11 cellular contexts compared by ENCODE assay signal in genomic region chr17:1376061-1376460, GRCh38. TPM values are rescaled to one million over a fixed set of nuclear protein-coding genes. Genes with fewer than 3 reads are reported as not detected.
DNase-seq lines count a peak whose midpoint lies in the region; ATAC-seq and TF ChIP-seq lines count a peak whose summit lies in the region.
"Had no signal": no experiment of that assay in that cellular context is flagged by ENCODE, and none has a peak within 500 bp of the region (broad histone marks: within the 10 kb centered on the region; RNA-seq: fewer than 3 reads in every experiment).

No MANE protein-coding gene starts in this region.

- H3K27ac ChIP-seq in gastroesophageal sphincter (peak overlapping the region; percentile 48 to 67 (median 52)), esophagus squamous epithelium (peak overlapping the region in 2 of 4 donors; percentile 39 to 40)
- H3K27ac ChIP-seq: thoracic aorta had no signal

- CTCF ChIA-PET in T-cell (lab: Charles Lee), result interaction anchor here in 1 of 2 donors (0.6 to 2.9 kb wide), 5 partner anchors 10 to 257 kb away, joined by 3 to 33 read pairs (median 8); no protein-coding TSS in a partner anchor

- H3K9me3 Mint-ChIP-seq in activated CD4-positive, alpha-beta T cell treated with anti-CD3 and anti-CD28 coated beads, Interleukin-2, amount 10 ng/mL, durations not matched to agents 24 days and 14 days, result no peaks in the 10 kb centered on the region
- H3K9me3 Mint-ChIP-seq in T-cell, result no peaks in the 10 kb centered on the region
- no peaks in the 10 kb centered on the region for H3K9me3 Mint-ChIP-seq in stimulated activated naive CD8-positive, alpha-beta T cell treated with anti-CD3 and anti-CD28 coated beads, Interleukin-15, amount 100 ng/mL, for 72 hours
- H3K9me3 Mint-ChIP-seq: neural crest cell had no signal

- TF ChIP-seq EP300 in gastroesophageal sphincter (IDR thresholded peaks at IDR 0.05), result no peak

- H3K4me3 ChIP-seq in gastroesophageal sphincter, result no peak overlapping the region
- H3K4me3 ChIP-seq in esophagus squamous epithelium, result no peak overlapping the region
- H3K4me3 ChIP-seq: ascending aorta, thoracic aorta had no signal

- peaks cover 0 to 5% of the 10 kb centered on the region in 2 donors for H3K36me3 ChIP-seq in gastroesophageal sphincter
- peaks cover 0 to 39% (median 0%) of the 10 kb centered on the region in 3 donors for H3K36me3 ChIP-seq in esophagus squamous epithelium
- H3K36me3 ChIP-seq: thoracic aorta had no signal

- TF ChIP-seq POLR2A in gastroesophageal sphincter (IDR thresholded peaks at IDR 0.05), result no peak
- TF ChIP-seq POLR2A in esophagus squamous epithelium (IDR thresholded peaks at IDR 0.05), result no peak

- peaks cover 26% of the 10 kb centered on the region for H3K36me3 Mint-ChIP-seq in activated CD4-positive, alpha-beta T cell treated with anti-CD3 and anti-CD28 coated beads, Interleukin-2, amount 10 ng/mL, durations not matched to agents 24 days and 14 days (ENCODE audit: low read depth)
- no peaks in the 10 kb centered on the region for H3K36me3 Mint-ChIP-seq in T-cell

- 20 to 42% methylated on average over 5 of the region's 5 CpGs for WGBS in gastroesophageal sphincter (ENCODE audit: low coverage in 1 of 2), 2 donors
- 28 to 36% methylated on average over 5 of the region's 5 CpGs for WGBS in esophagus squamous epithelium, 2 donors

- H3K27me3 Mint-ChIP-seq in activated CD4-positive, alpha-beta T cell treated with anti-CD3 and anti-CD28 coated beads, Interleukin-2, amount 10 ng/mL, durations not matched to agents 24 days and 14 days, result no peaks in the 10 kb centered on the region
- no peaks in the 10 kb centered on the region for H3K27me3 Mint-ChIP-seq in T-cell
- no peaks in the 10 kb centered on the region for H3K27me3 Mint-ChIP-seq in stimulated activated naive CD8-positive, alpha-beta T cell treated with anti-CD3 and anti-CD28 coated beads, Interleukin-15, amount 100 ng/mL, for 72 hours

- H3K4me1 Mint-ChIP-seq in activated CD4-positive, alpha-beta T cell treated with anti-CD3 and anti-CD28 coated beads, Interleukin-2, amount 10 ng/mL, durations not matched to agents 24 days and 14 days, result peaks cover 66% of the 10 kb centered on the region
- peaks cover 82 to 92% (median 90%) of the 10 kb centered on the region in 3 donors for H3K4me1 Mint-ChIP-seq in T-cell
- peaks cover 90% of the 10 kb centered on the region for H3K4me1 Mint-ChIP-seq in stimulated activated naive CD8-positive, alpha-beta T cell treated with anti-CD3 and anti-CD28 coated beads, Interleukin-15, amount 100 ng/mL, for 72 hours

- DNase-seq in activated CD4-positive, alpha-beta T cell treated with anti-CD3 and anti-CD28 coated beads, Interleukin-2, amount 10 ng/mL, durations not matched to agents 24 days and 14 days, result no peak
- DNase-seq in activated CD4-positive, alpha-beta T cell treated with anti-CD3 and anti-CD28 coated beads for 1 hour, result no peak
- DNase-seq in T-cell (no peak), NCI-H446 (lab: John Stamatoyannopoulos, UW) (no peak), esophagus squamous epithelium (lab: John Stamatoyannopoulos, UW) (no peak)
- no peak for DNase-seq in stimulated activated naive CD8-positive, alpha-beta T cell treated with anti-CD3 and anti-CD28 coated beads, Interleukin-15, amount 100 ng/mL, for 72 hours

- no peaks in the 10 kb centered on the region for H3K27me3 ChIP-seq in gastroesophageal sphincter
- no peaks in the 10 kb centered on the region for H3K27me3 ChIP-seq in esophagus squamous epithelium
- H3K27me3 ChIP-seq: ascending aorta had no signal

- ATAC-seq in T-cell (replicated peaks in 1 of 4) (peak in 1 of 4 experiments; percentile 9), gastroesophageal sphincter (no peak), GM18519 (IDR thresholded peaks at IDR 0.05; ENCODE audit: low FRiP score, unreplicated experiment) (no peak)
- peak; percentile 68 for ATAC-seq in stimulated activated naive CD8-positive, alpha-beta T cell treated with anti-CD3 and anti-CD28 coated beads, Interleukin-15, amount 100 ng/mL, for 72 hours

- POLR2A ChIA-PET in T-cell (lab: Charles Lee), result interaction anchor here (0.6 to 0.7 kb wide), 3 partner anchors 12 to 1098 kb away, joined by 3 to 4 read pairs (median 3); no protein-coding TSS in a partner anchor

- TF ChIP-seq CTCF in gastroesophageal sphincter (IDR thresholded peaks at IDR 0.05) (no peak), esophagus squamous epithelium (IDR thresholded peaks at IDR 0.05) (no peak)

- peaks cover 35 to 100% (median 73%) of the 10 kb centered on the region in 3 donors for H3K4me1 ChIP-seq in gastroesophageal sphincter
- peaks cover 42 to 100% (median 77%) of the 10 kb centered on the region in 3 donors for H3K4me1 ChIP-seq in esophagus squamous epithelium

- peak overlapping the region; percentile 56 for H3K4me3 Mint-ChIP-seq in activated CD4-positive, alpha-beta T cell treated with anti-CD3 and anti-CD28 coated beads, Interleukin-2, amount 10 ng/mL, durations not matched to agents 24 days and 14 days
- H3K4me3 Mint-ChIP-seq in T-cell, result peak overlapping the region; percentile 21 to 65 (median 28)
- peak overlapping the region; percentile 17 to 78 for H3K4me3 Mint-ChIP-seq in stimulated activated naive CD8-positive, alpha-beta T cell treated with anti-CD3 and anti-CD28 coated beads, Interleukin-15, amount 100 ng/mL, for 72 hours
- H3K4me3 Mint-ChIP-seq: neural crest cell had no signal

- peak overlapping the region; percentile 77 for H3K27ac Mint-ChIP-seq in activated CD4-positive, alpha-beta T cell treated with anti-CD3 and anti-CD28 coated beads, Interleukin-2, amount 10 ng/mL, durations not matched to agents 24 days and 14 days
- peak overlapping the region; percentile 73 to 87 for H3K27ac Mint-ChIP-seq in T-cell
- H3K27ac Mint-ChIP-seq in stimulated activated naive CD8-positive, alpha-beta T cell treated with anti-CD3 and anti-CD28 coated beads, Interleukin-15, amount 100 ng/mL, for 72 hours, result peak overlapping the region in 1 of 2 donors; percentile 53

- H3K9me3 ChIP-seq in gastroesophageal sphincter (no peaks in the 10 kb centered on the region), esophagus squamous epithelium (no peaks in the 10 kb centered on the region)
- H3K9me3 ChIP-seq: ascending aorta, thoracic aorta had no signal

- intact Hi-C loops in activated CD4-positive, alpha-beta T cell treated with anti-CD3 and anti-CD28 coated beads, Interleukin-2, amount 10 ng/mL, durations not matched to agents 24 days and 14 days (cut with micrococcal nuclease), result loop anchor here (10.0 kb wide), 1 partner anchor 249 kb away; the partner anchor contains the start of gene SLC43A2
- intact Hi-C loops in esophagus squamous epithelium (cut with DNase I), result loop anchor here (10.0 kb wide), 1 partner anchor 59 kb away; no protein-coding TSS in a partner anchor

RNA-seq across cellular contexts. Expression of gene YWHAE, which starts 24.0 kb away (rescaled TPM):
- total RNA-seq in activated CD4-positive, alpha-beta T cell treated with anti-CD3 and anti-CD28 coated beads, Interleukin-2, amount 10 ng/mL, durations not matched to agents 24 days and 14 days, result 493 and 504 TPM in 2 replicates
- total RNA-seq in T-cell (100 to 1,000 TPM; 119 to 129 (median 126) TPM), gastroesophageal sphincter (100 to 1,000 TPM; 359 to 456 (median 398) TPM), esophagus squamous epithelium (100 to 1,000 TPM; 505 to 758 (median 567) TPM)
